ENCODE assay signal across 8 cellular contexts in genomic region chr3:143118630-143119008, GRCh38. TPM values are rescaled to one million over a fixed set of nuclear protein-coding genes. Genes with fewer than 3 reads are reported as not detected.
DNase-seq lines count a peak whose midpoint lies in the region; ATAC-seq and TF ChIP-seq lines count a peak whose summit lies in the region.

No MANE protein-coding gene starts in this region.

- no peak for TF ChIP-seq POLR2A in Peyer's patch (IDR thresholded peaks at IDR 0.05)

- H3K79me2 ChIP-seq in trophoblast cell (ENCODE audit: control insufficient read depth, insufficient read depth, low read length, poor library complexity), result no peaks in the 10 kb centered on the region

- H3K18ac ChIP-seq in trophoblast cell (ENCODE audit: low read length), result no peak overlapping the region

- no peak overlapping the region for H3K23ac ChIP-seq in trophoblast cell (ENCODE audit: low read length)

- peak overlapping the region in 3 of 4 donors; percentile 80 to 89 (median 85) for H3K27ac ChIP-seq in Peyer's patch
- H3K27ac ChIP-seq in trophoblast cell (ENCODE audit: low read depth, low read length), result no peak overlapping the region
- no peak overlapping the region for H3K27ac ChIP-seq in aorta (ENCODE audit: low read depth in 1 of 2, low read length in 2 of 2)

- H3K4me3 ChIP-seq in Peyer's patch, result peak overlapping the region; percentile 64 to 84 (median 76)
- peak overlapping the region; percentile 90 for H3K4me3 ChIP-seq in epithelial cell of proximal tubule (ENCODE audit: low read depth, low read length)
- H3K4me3 ChIP-seq in trophoblast cell (ENCODE audit: low read depth, low read length), result no peak overlapping the region
- H3K4me3 ChIP-seq in aorta (ENCODE audit: low read length in 2 of 2), result peak overlapping the region in 1 of 2 donors; percentile 75

- no peak overlapping the region for H2AK5ac ChIP-seq in trophoblast cell (ENCODE audit: low read length)

- no peaks in the 10 kb centered on the region; the same call in 1 of the 2 replicates for H3K9me3 ChIP-seq in ES-I3 (ENCODE audit: control insufficient read depth, insufficient read depth, low read length)
- H3K9me3 ChIP-seq in Peyer's patch, result no peaks in the 10 kb centered on the region
- peaks cover 9% of the 10 kb centered on the region for H3K9me3 ChIP-seq in trophoblast cell (ENCODE audit: insufficient read depth, low read depth, low read length)
- no peaks in the 10 kb centered on the region for H3K9me3 ChIP-seq in aorta (ENCODE audit: control insufficient read depth, low read length)

- H3K4me1 ChIP-seq in ES-I3 (ENCODE audit: insufficient read depth, low read length), result 0 out of 2 replicates have a peak, but pooled peaks cover 7% of the 10 kb centered on the region
- peaks cover 0 to 21% (median 4%) of the 10 kb centered on the region in 4 donors for H3K4me1 ChIP-seq in Peyer's patch
- peaks cover 13 to 16% of the 10 kb centered on the region in 2 experiments for H3K4me1 ChIP-seq in trophoblast cell (ENCODE audit: control insufficient read depth in 1 of 2, insufficient read depth in 2 of 2, low read length in 2 of 2)
- no peaks in the 10 kb centered on the region for H3K4me1 ChIP-seq in aorta (ENCODE audit: control insufficient read depth in 1 of 2, insufficient read depth in 2 of 2, low read length in 2 of 2)

- no peak overlapping the region for H2BK120ac ChIP-seq in trophoblast cell (ENCODE audit: insufficient read depth, low read length, poor library complexity)

- H2AFZ ChIP-seq in trophoblast cell (ENCODE audit: insufficient read depth, low read length, poor library complexity), result no peak overlapping the region

- H4K12ac ChIP-seq in trophoblast cell (ENCODE audit: low read depth, low read length), result no peak overlapping the region

- no peak overlapping the region for H3K4ac ChIP-seq in trophoblast cell (ENCODE audit: low read depth, low read length)

- H3K27me3 ChIP-seq in Peyer's patch (no peaks in the 10 kb centered on the region), trophoblast cell (ENCODE audit: insufficient read depth, low read length) (peaks cover 27% of the 10 kb centered on the region), aorta (ENCODE audit: control insufficient read depth in 1 of 2, insufficient read depth in 2 of 2, low read length in 1 of 2) (no peaks in the 10 kb centered on the region)

- TF ChIP-seq CTCF in Peyer's patch (IDR thresholded peaks at IDR 0.05) (no peak), epithelial cell of proximal tubule (conservative IDR thresholded peaks at IDR 0.05; ENCODE audit: low read depth, low read length) (no peak)

- H3K36me3 ChIP-seq in ES-I3 (ENCODE audit: insufficient read depth, low read length), result peaks cover 5% of the 10 kb centered on the region; the same call in 1 of the 2 replicates
- no peaks in the 10 kb centered on the region for H3K36me3 ChIP-seq in Peyer's patch
- H3K36me3 ChIP-seq in trophoblast cell (ENCODE audit: control insufficient read depth in 1 of 2, insufficient read depth in 2 of 2, low read length in 2 of 2), result no peaks in the 10 kb centered on the region
- no peaks in the 10 kb centered on the region for H3K36me3 ChIP-seq in aorta (ENCODE audit: control insufficient read depth in 1 of 2, insufficient read depth in 2 of 2, low read length in 1 of 2)

- no peak overlapping the region for H3K14ac ChIP-seq in trophoblast cell (ENCODE audit: low read length)

- H4K91ac ChIP-seq in trophoblast cell (ENCODE audit: low read depth, low read length), result no peak overlapping the region

- no CpG with 5 or more reads among the region's 13 CpGs for WGBS in trophoblast cell (ENCODE audit: extremely low coverage, insufficient coverage, insufficient read length)
- WGBS in aorta, 2 donors, result 59 to 60% methylated on average over 13 of the region's 13 CpGs

- H2BK12ac ChIP-seq in trophoblast cell (ENCODE audit: low read length), result no peak overlapping the region

- H3K9ac ChIP-seq in ES-I3 (ENCODE audit: low read depth, low read length), result peak overlapping the region; percentile 99
- H3K9ac ChIP-seq in trophoblast cell (ENCODE audit: low read length), result no peak overlapping the region

- H2BK5ac ChIP-seq in trophoblast cell (ENCODE audit: low read depth, low read length, poor library complexity), result no peak overlapping the region

- no peak for ATAC-seq in aorta (ENCODE audit: low FRiP score)

- DNase-seq in Peyer's patch, result no peak
- DNase-seq in epithelial cell of proximal tubule (ENCODE audit: low read depth), result no peak
- DNase-seq in trophoblast cell, result no peak
- no peak for DNase-seq in activated CD4-positive, CD25-positive, alpha-beta regulatory T cell treated with anti-CD3 and anti-CD28 coated beads, Interleukin-2, amount 50 U/mL, for 72 hours
- DNase-seq in GM03348 (ENCODE audit: low spot score), result no peak
- DNase-seq in aorta, result no peak
- DNase-seq in activated CD8-positive, alpha-beta memory T cell treated with anti-CD3 and anti-CD28 coated beads, Interleukin-2, amount 50 U/mL, for 4 hours, result no peak

- intact Hi-C loops in aorta (cut with DNase I), result loop anchor here in 1 of 2 donors (5.0 kb wide), 1 partner anchor 524 kb away; no protein-coding TSS in a partner anchor

- H4K8ac ChIP-seq in trophoblast cell (ENCODE audit: low read depth, low read length), result no peak overlapping the region

- no peaks in the 10 kb centered on the region for H3K79me1 ChIP-seq in trophoblast cell (ENCODE audit: low read length)

- peak overlapping the region; percentile 78 for H3K4me2 ChIP-seq in trophoblast cell (ENCODE audit: low read length)

RNA-seq across cellular contexts. Expression of gene CHST2, which starts 1.0 kb away (rescaled TPM):
- total RNA-seq in Peyer's patch (10 to 100 TPM in 1 of 4 donors, 1 to 10 TPM in 3; 2.8 to 20.6 (median 7.9) TPM), epithelial cell of proximal tubule (1.4 and 2.2 TPM in 2 replicates), aorta (1 to 10 TPM; 2.8 to 3.7 TPM)
- 2.3 and 2.5 TPM in 2 replicates for polyA plus RNA-seq in trophoblast cell (2013)
- polyA plus RNA-seq in aorta, result 1 to 10 TPM in 1 of 2 donors, under 1 TPM in 1; 0.50 to 2.7 TPM

Comparison
In these comparisons a context has a peak if more than half of its experiments do, and no peak if none do; other contexts are left out.
1. H3K27ac ChIP-seq: peak in Peyer's patch (3 of 4); none in trophoblast cell (single experiment) and aorta (0 of 2).